1 cellular context compared by ENCODE assay signal in genomic region chr3:128501431-128501830, GRCh38.
TF ChIP-seq lines count a peak whose summit lies in the region.

No MANE protein-coding gene starts in this region.

TF ChIP-seq in HepG2, 621 proteins besides CTCF, POLR2A, EP300 and RAD21:
- TF ChIP-seq PAX8 (CRISPR knock-in tag; IDR thresholded peaks at IDR 0.05; ENCODE audit: borderline replicate concordance) (no peak), RFX5 (IDR thresholded peaks at IDR 0.05; ENCODE audit: low read depth, low read length) (no peak)
